ENCODE assay signal across 4 cellular contexts in genomic region chr15:30502904-30503781, GRCh38. TPM values are rescaled to one million over a fixed set of nuclear protein-coding genes. Genes with fewer than 3 reads are reported as not detected.
"Had no signal": no experiment of that assay in that cellular context is flagged by ENCODE, and none has a peak within 500 bp of the region (broad histone marks: within the 10 kb centered on the region; RNA-seq: fewer than 3 reads in every experiment).

No MANE protein-coding gene starts in this region.

RNA-seq across cellular contexts. Expression of gene GOLGA8Q, which starts 48.7 kb away (rescaled TPM):
- total RNA-seq: activated CD8-positive, alpha-beta T cell treated with anti-CD3 and anti-CD28 coated beads for 36 hours; activated T-helper 17 cell treated with anti-CD3 and anti-CD28 coated beads, Interleukin-2, amount 50 U/mL, for 72 hours; endodermal cell; epithelial cell of proximal tubule had no signal
